ENCODE assay signal across 1 cellular context in the genomic region with DNA sequence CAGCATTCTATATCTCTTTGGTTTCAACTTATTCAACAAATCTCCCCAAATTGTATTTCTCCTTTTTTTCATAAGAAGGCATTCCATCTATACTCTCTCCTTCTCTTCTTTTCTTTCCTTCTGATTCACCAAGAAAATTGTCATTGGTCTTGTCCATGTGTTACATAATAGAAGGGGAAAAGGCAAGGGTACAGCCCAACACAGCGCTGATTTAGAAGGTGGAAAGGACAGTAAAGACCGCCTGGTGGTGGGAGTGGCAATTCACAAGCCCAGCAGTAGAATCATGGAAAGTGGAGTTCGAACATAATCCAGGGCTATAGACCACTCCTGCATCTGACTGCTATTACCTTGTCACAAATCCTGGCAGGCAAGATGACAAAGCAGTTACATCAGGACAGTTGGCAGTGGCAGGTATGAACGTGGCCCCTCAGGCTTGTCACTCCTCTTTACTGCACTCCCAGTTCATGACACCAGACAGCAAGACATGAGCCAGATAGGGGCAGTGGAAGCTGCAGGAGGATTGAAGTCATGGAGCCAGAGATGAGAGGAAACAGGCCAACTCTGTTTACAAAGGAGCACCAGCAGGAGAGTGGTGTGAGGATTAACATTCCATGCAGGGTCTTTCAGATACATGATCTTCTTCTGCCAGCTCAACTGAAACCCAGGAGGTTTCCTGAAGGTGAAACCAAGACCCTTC.
TF ChIP-seq lines count a peak whose summit lies in the region.

No MANE protein-coding gene starts in this region.

TF ChIP-seq in HepG2, 621 proteins besides CTCF, POLR2A, EP300 and RAD21 (continued from another document and continues in another):
- TF ChIP-seq, protein P1, sequence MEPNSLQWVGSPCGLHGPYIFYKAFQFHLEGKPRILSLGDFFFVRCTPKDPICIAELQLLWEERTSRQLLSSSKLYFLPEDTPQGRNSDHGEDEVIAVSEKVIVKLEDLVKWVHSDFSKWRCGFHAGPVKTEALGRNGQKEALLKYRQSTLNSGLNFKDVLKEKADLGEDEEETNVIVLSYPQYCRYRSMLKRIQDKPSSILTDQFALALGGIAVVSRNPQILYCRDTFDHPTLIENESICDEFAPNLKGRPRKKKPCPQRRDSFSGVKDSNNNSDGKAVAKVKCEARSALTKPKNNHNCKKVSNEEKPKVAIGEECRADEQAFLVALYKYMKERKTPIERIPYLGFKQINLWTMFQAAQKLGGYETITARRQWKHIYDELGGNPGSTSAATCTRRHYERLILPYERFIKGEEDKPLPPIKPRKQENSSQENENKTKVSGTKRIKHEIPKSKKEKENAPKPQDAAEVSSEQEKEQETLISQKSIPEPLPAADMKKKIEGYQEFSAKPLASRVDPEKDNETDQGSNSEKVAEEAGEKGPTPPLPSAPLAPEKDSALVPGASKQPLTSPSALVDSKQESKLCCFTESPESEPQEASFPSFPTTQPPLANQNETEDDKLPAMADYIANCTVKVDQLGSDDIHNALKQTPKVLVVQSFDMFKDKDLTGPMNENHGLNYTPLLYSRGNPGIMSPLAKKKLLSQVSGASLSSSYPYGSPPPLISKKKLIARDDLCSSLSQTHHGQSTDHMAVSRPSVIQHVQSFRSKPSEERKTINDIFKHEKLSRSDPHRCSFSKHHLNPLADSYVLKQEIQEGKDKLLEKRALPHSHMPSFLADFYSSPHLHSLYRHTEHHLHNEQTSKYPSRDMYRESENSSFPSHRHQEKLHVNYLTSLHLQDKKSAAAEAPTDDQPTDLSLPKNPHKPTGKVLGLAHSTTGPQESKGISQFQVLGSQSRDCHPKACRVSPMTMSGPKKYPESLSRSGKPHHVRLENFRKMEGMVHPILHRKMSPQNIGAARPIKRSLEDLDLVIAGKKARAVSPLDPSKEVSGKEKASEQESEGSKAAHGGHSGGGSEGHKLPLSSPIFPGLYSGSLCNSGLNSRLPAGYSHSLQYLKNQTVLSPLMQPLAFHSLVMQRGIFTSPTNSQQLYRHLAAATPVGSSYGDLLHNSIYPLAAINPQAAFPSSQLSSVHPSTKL (CRISPR knock-in tag; IDR thresholded peaks at IDR 0.05) = peak; percentile 30
- TF ChIP-seq FOXA3 (CRISPR knock-in tag; IDR thresholded peaks at IDR 0.05) (peak; percentile 64), CBX2 (IDR thresholded peaks at IDR 0.05; ENCODE audit: low read depth, low read length) (no peak), CBX2 (CRISPR knock-in tag; IDR thresholded peaks at IDR 0.05; ENCODE audit: low read depth) (no peak), GTF2F1 (IDR thresholded peaks at IDR 0.05; ENCODE audit: low read length) (no peak), ZNF724P (CRISPR knock-in tag; IDR thresholded peaks at IDR 0.05; ENCODE audit: borderline replicate concordance) (no peak), NCOR1 (IDR thresholded peaks at IDR 0.05; ENCODE audit: borderline replicate concordance, low read length) (no peak; the same call in 1 of the 2 replicates), SP1 (IDR thresholded peaks at IDR 0.05) (no peak), SP1 (CRISPR knock-in tag; IDR thresholded peaks at IDR 0.05) (0 out of 2 replicates have a peak, but pooled peaks have one; percentile 29), REL (CRISPR knock-in tag; conservative IDR thresholded peaks at IDR 0.05) (no peak), SOX5 (CRISPR knock-in tag; IDR thresholded peaks at IDR 0.05; ENCODE audit: borderline replicate concordance) (0 out of 2 replicates have a peak, but pooled peaks have one; percentile 9), FOXO1 (CRISPR knock-in tag; IDR thresholded peaks at IDR 0.05) (0 out of 2 replicates have a peak, but pooled peaks have one; percentile 8), ZNF292 (CRISPR knock-in tag; IDR thresholded peaks at IDR 0.05; ENCODE audit: borderline replicate concordance, low read depth) (0 out of 2 replicates have a peak, but pooled peaks have one; percentile 23), ZNF672 (CRISPR knock-in tag; IDR thresholded peaks at IDR 0.05) (no peak), ZNF33B (CRISPR knock-in tag; IDR thresholded peaks at IDR 0.05) (no peak), FOXJ3 (CRISPR knock-in tag; IDR thresholded peaks at IDR 0.05; ENCODE audit: borderline replicate concordance) (no peak), NCOA2 (CRISPR knock-in tag; IDR thresholded peaks at IDR 0.05) (peak; percentile 26; the same call in 1 of the 2 replicates), ZNF274 (CRISPR knock-in tag; IDR thresholded peaks at IDR 0.05) (peak; percentile 53; the same call in 1 of the 2 replicates), MATR3 (CRISPR knock-in tag; IDR thresholded peaks at IDR 0.05) (no peak), PAX8 (CRISPR knock-in tag; IDR thresholded peaks at IDR 0.05; ENCODE audit: borderline replicate concordance) (no peak), RARG (CRISPR knock-in tag; IDR thresholded peaks at IDR 0.05; ENCODE audit: low read depth) (no peak), FOSL1 (CRISPR knock-in tag; IDR thresholded peaks at IDR 0.05; ENCODE audit: borderline replicate concordance) (no peak), SP140L (CRISPR knock-in tag; IDR thresholded peaks at IDR 0.05; ENCODE audit: borderline replicate concordance) (no peak), DPF2 (CRISPR knock-in tag; IDR thresholded peaks at IDR 0.05; ENCODE audit: borderline replicate concordance, low read depth) (peak; percentile 42; the same call in 1 of the 2 replicates), KMT2B (CRISPR knock-in tag; IDR thresholded peaks at IDR 0.05) (no peak), EEA1 (CRISPR knock-in tag; IDR thresholded peaks at IDR 0.05; ENCODE audit: borderline replicate concordance) (no peak), ZBTB38 (CRISPR knock-in tag; IDR thresholded peaks at IDR 0.05) (peak; percentile 74), TEAD3 (CRISPR knock-in tag; optimal IDR thresholded peaks at IDR 0.05; ENCODE audit: borderline replicate concordance) (peak; percentile 25), FOXK1 (CRISPR knock-in tag; IDR thresholded peaks at IDR 0.05; ENCODE audit: borderline replicate concordance, low read depth) (peak; percentile 42; the same call in 1 of the 2 replicates), HMG20A (CRISPR knock-in tag; IDR thresholded peaks at IDR 0.05; ENCODE audit: borderline replicate concordance) (peak; percentile 21; the same call in 1 of the 2 replicates), GATAD2A (CRISPR knock-in tag; IDR thresholded peaks at IDR 0.05) (no peak; the same call in 1 of the 2 replicates), ZNF263 (CRISPR knock-in tag; IDR thresholded peaks at IDR 0.05) (peak; percentile 92), STAG1 (CRISPR knock-in tag; IDR thresholded peaks at IDR 0.05) (no peak), SALL1 (CRISPR knock-in tag; IDR thresholded peaks at IDR 0.05) (peak; percentile 39), ZNF350 (CRISPR knock-in tag; IDR thresholded peaks at IDR 0.05; ENCODE audit: borderline replicate concordance, low read depth) (no peak), ZNF605 (CRISPR knock-in tag; IDR thresholded peaks at IDR 0.05) (peak; percentile 24; the same call in 1 of the 2 replicates), ZNF777 (CRISPR knock-in tag; IDR thresholded peaks at IDR 0.05) (no peak), IKZF1 (IDR thresholded peaks at IDR 0.05) (no peak), ISX (CRISPR knock-in tag; conservative IDR thresholded peaks at IDR 0.05) (no peak), ZNF317 (CRISPR knock-in tag; IDR thresholded peaks at IDR 0.05) (0 out of 2 replicates have a peak, but pooled peaks have one; percentile 55), ZNF768 (CRISPR knock-in tag; IDR thresholded peaks at IDR 0.05) (no peak), MEF2D (CRISPR knock-in tag; IDR thresholded peaks at IDR 0.05) (no peak), ZNF496 (CRISPR knock-in tag; IDR thresholded peaks at IDR 0.05; ENCODE audit: insufficient replicate concordance) (no peak), GATAD1 (CRISPR knock-in tag; IDR thresholded peaks at IDR 0.05) (no peak), ZNF136 (CRISPR knock-in tag; IDR thresholded peaks at IDR 0.05; ENCODE audit: low read depth) (no peak), NCOA5 (CRISPR knock-in tag; IDR thresholded peaks at IDR 0.05) (no peak), SMC3 (IDR thresholded peaks at IDR 0.05; ENCODE audit: low read length) (peak; percentile 6; the same call in 1 of the 2 replicates)
- TF ChIP-seq, protein P2, sequence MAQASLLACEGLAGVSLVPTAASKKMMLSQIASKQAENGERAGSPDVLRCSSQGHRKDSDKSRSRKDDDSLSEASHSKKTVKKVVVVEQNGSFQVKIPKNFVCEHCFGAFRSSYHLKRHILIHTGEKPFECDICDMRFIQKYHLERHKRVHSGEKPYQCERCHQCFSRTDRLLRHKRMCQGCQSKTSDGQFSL (CRISPR knock-in tag; IDR thresholded peaks at IDR 0.05) = no peak
- TF ChIP-seq, protein P3, sequence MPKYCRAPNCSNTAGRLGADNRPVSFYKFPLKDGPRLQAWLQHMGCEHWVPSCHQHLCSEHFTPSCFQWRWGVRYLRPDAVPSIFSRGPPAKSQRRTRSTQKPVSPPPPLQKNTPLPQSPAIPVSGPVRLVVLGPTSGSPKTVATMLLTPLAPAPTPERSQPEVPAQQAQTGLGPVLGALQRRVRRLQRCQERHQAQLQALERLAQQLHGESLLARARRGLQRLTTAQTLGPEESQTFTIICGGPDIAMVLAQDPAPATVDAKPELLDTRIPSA (CRISPR knock-in tag; IDR thresholded peaks at IDR 0.05; ENCODE audit: borderline replicate concordance) = no peak
- TF ChIP-seq, protein P4, sequence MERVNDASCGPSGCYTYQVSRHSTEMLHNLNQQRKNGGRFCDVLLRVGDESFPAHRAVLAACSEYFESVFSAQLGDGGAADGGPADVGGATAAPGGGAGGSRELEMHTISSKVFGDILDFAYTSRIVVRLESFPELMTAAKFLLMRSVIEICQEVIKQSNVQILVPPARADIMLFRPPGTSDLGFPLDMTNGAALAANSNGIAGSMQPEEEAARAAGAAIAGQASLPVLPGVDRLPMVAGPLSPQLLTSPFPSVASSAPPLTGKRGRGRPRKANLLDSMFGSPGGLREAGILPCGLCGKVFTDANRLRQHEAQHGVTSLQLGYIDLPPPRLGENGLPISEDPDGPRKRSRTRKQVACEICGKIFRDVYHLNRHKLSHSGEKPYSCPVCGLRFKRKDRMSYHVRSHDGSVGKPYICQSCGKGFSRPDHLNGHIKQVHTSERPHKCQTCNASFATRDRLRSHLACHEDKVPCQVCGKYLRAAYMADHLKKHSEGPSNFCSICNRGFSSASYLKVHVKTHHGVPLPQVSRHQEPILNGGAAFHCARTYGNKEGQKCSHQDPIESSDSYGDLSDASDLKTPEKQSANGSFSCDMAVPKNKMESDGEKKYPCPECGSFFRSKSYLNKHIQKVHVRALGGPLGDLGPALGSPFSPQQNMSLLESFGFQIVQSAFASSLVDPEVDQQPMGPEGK (CRISPR knock-in tag; IDR thresholded peaks at IDR 0.05) = 0 out of 2 replicates have a peak, but pooled peaks have one; percentile 10
- TF ChIP-seq, protein P5, sequence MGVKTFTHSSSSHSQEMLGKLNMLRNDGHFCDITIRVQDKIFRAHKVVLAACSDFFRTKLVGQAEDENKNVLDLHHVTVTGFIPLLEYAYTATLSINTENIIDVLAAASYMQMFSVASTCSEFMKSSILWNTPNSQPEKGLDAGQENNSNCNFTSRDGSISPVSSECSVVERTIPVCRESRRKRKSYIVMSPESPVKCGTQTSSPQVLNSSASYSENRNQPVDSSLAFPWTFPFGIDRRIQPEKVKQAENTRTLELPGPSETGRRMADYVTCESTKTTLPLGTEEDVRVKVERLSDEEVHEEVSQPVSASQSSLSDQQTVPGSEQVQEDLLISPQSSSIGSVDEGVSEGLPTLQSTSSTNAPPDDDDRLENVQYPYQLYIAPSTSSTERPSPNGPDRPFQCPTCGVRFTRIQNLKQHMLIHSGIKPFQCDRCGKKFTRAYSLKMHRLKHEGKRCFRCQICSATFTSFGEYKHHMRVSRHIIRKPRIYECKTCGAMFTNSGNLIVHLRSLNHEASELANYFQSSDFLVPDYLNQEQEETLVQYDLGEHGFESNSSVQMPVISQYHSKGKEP (CRISPR knock-in tag; IDR thresholded peaks at IDR 0.05) = no peak
- TF ChIP-seq, protein P6, sequence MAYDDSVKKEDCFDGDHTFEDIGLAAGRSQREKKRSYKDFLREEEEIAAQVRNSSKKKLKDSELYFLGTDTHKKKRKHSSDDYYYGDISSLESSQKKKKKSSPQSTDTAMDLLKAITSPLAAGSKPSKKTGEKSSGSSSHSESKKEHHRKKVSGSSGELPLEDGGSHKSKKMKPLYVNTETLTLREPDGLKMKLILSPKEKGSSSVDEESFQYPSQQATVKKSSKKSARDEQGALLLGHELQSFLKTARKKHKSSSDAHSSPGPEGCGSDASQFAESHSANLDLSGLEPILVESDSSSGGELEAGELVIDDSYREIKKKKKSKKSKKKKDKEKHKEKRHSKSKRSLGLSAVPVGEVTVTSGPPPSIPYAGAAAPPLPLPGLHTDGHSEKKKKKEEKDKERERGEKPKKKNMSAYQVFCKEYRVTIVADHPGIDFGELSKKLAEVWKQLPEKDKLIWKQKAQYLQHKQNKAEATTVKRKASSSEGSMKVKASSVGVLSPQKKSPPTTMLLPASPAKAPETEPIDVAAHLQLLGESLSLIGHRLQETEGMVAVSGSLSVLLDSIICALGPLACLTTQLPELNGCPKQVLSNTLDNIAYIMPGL (CRISPR knock-in tag; IDR thresholded peaks at IDR 0.05; ENCODE audit: borderline replicate concordance in 1 of 2, low read depth in 1 of 2) = 0 out of 4 replicates have a peak, but pooled peaks of 1 of the 2 experiments have one; percentile 13
- TF ChIP-seq, protein P7, sequence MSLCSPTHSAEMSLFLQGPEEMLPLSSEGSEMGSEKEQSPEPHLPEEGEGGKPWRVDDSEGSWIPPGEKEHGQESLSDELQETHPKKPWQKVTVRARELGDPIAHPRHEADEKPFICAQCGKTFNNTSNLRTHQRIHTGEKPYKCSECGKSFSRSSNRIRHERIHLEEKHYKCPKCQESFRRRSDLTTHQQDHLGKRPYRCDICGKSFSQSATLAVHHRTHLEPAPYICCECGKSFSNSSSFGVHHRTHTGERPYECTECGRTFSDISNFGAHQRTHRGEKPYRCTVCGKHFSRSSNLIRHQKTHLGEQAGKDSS (CRISPR knock-in tag; IDR thresholded peaks at IDR 0.05; ENCODE audit: borderline replicate concordance, low read depth) = peak; percentile 72
- TF ChIP-seq, protein P8, sequence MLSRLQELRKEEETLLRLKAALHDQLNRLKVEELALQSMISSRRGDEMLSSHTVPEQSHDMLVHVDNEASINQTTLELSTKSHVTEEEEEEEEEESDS (CRISPR knock-in tag; IDR thresholded peaks at IDR 0.05; ENCODE audit: borderline replicate concordance) = no peak
- TF ChIP-seq, protein P9, sequence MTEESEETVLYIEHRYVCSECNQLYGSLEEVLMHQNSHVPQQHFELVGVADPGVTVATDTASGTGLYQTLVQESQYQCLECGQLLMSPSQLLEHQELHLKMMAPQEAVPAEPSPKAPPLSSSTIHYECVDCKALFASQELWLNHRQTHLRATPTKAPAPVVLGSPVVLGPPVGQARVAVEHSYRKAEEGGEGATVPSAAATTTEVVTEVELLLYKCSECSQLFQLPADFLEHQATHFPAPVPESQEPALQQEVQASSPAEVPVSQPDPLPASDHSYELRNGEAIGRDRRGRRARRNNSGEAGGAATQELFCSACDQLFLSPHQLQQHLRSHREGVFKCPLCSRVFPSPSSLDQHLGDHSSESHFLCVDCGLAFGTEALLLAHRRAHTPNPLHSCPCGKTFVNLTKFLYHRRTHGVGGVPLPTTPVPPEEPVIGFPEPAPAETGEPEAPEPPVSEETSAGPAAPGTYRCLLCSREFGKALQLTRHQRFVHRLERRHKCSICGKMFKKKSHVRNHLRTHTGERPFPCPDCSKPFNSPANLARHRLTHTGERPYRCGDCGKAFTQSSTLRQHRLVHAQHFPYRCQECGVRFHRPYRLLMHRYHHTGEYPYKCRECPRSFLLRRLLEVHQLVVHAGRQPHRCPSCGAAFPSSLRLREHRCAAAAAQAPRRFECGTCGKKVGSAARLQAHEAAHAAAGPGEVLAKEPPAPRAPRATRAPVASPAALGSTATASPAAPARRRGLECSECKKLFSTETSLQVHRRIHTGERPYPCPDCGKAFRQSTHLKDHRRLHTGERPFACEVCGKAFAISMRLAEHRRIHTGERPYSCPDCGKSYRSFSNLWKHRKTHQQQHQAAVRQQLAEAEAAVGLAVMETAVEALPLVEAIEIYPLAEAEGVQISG (CRISPR knock-in tag; IDR thresholded peaks at IDR 0.05) = no peak
